10 cellular contexts compared by ENCODE assay signal in genomic region chr4:109649872-109650271, GRCh38. TPM values are rescaled to one million over a fixed set of nuclear protein-coding genes. Genes with fewer than 3 reads are reported as not detected.
A peak's percentile ranks its signal among the peaks of the same experiment; 100 is the strongest.
DNase-seq lines count a peak whose midpoint lies in the region; ATAC-seq and TF ChIP-seq lines count a peak whose summit lies in the region.
"Had no signal": no experiment of that assay in that cellular context is flagged by ENCODE, and none has a peak within 500 bp of the region (broad histone marks: within the 10 kb centered on the region; RNA-seq: fewer than 3 reads in every experiment).

No MANE protein-coding gene starts in this region.

- no peaks in the 10 kb centered on the region for H4K20me1 ChIP-seq in SK-N-SH (ENCODE audit: insufficient read depth)

- peaks cover 53% of the 10 kb centered on the region for H3K4me1 Mint-ChIP-seq in activated naive CD8-positive, alpha-beta T cell (ENCODE audit: low read depth)

- H3K79me2 ChIP-seq in SK-N-SH (ENCODE audit: insufficient read depth), result no peaks in the 10 kb centered on the region

- 89% methylated on average over 1 of the region's 1 CpG for WGBS in SK-N-SH (ENCODE audit: low lambda C conversion rate)

- peaks cover 9% of the 10 kb centered on the region for H3K9me3 Mint-ChIP-seq in activated naive CD8-positive, alpha-beta T cell (ENCODE audit: low read depth)

- DNase-seq in GM20000 (ENCODE audit: low spot score), result peak; percentile 63
- no peak for DNase-seq in NCI-H1105 treated with DMSO at 0.1 percent for 48 hours (lab: John Stamatoyannopoulos, UW)
- DNase-seq in SK-N-SH, result no peak
- DNase-seq in activated effector memory CD4-positive, alpha-beta T cell treated with anti-CD3 and anti-CD28 coated beads, Interleukin-2, amount 50 U/mL, for 16 hours, result no peak
- DNase-seq in NCI-H2171 (lab: John Stamatoyannopoulos, UW), result no peak

- no peaks in the 10 kb centered on the region for H3F3A ChIP-seq in SK-N-SH (replicated peaks; ENCODE audit: insufficient read depth)

- TF ChIP-seq CTCF in GM20000 (IDR thresholded peaks at IDR 0.05; ENCODE audit: extremely low read depth, missing control alignments), result no peak
- no peak for TF ChIP-seq CTCF in SK-N-SH (IDR thresholded peaks at IDR 0.05)

- peak overlapping the region; percentile 87 for H3K27ac Mint-ChIP-seq in activated naive CD8-positive, alpha-beta T cell

- H3K27me3 Mint-ChIP-seq in activated naive CD8-positive, alpha-beta T cell, result no peaks in the 10 kb centered on the region

- ATAC-seq in GM18517 (IDR thresholded peaks at IDR 0.05; ENCODE audit: unreplicated experiment) (peak; percentile 96), HG03097 (IDR thresholded peaks at IDR 0.05; ENCODE audit: low FRiP score, unreplicated experiment) (peak; percentile 79)

- H3K9me3 ChIP-seq in SK-N-SH, result no peaks in the 10 kb centered on the region; the same call in 1 of the 2 replicates

- H3K4me3 ChIP-seq in SK-N-SH (ENCODE audit: low read depth in 2 of 2, low read length in 1 of 2), result no peak overlapping the region
- H3K4me3 ChIP-seq: lung, suprapubic skin had no signal

- POLR2A ChIA-PET in SK-N-SH (lab: Yijun Ruan, JAX), result no interaction called here

- H3K4me1 ChIP-seq in SK-N-SH (ENCODE audit: control insufficient read depth in 1 of 2, insufficient read depth in 2 of 2, low read depth in 1 of 2, low read length in 1 of 2), result no peaks in the 10 kb centered on the region
- H3K4me1 ChIP-seq: suprapubic skin had no signal

- peaks cover 10% of the 10 kb centered on the region for H3K36me3 Mint-ChIP-seq in activated naive CD8-positive, alpha-beta T cell

- no peaks in the 10 kb centered on the region for H3K27me3 ChIP-seq in SK-N-SH (ENCODE audit: insufficient read depth)
- H3K27me3 ChIP-seq: suprapubic skin had no signal

- TF ChIP-seq EP300 in SK-N-SH (IDR thresholded peaks at IDR 0.05; ENCODE audit: borderline replicate concordance in 1 of 2, low read depth in 1 of 2, low read length in 1 of 2), result no peak

- H3K9me2 ChIP-seq in SK-N-SH, result no peaks in the 10 kb centered on the region

- no peaks in the 10 kb centered on the region for H3K36me3 ChIP-seq in SK-N-SH (replicated peaks in 1 of 2; ENCODE audit: control insufficient read depth in 1 of 2, insufficient read depth in 2 of 2, low read length in 1 of 2)
- H3K36me3 ChIP-seq: suprapubic skin had no signal

- H3K27ac ChIP-seq in SK-N-SH (ENCODE audit: low read depth in 2 of 2, low read length in 1 of 2), result no peak overlapping the region
- H3K27ac ChIP-seq: suprapubic skin had no signal

- CTCF ChIA-PET in SK-N-SH (lab: Yijun Ruan, JAX), result interaction anchor here (0.6 kb wide), 1 partner anchor 14 kb away, joined by 3 read pairs; no protein-coding TSS in a partner anchor

- no peak overlapping the region for H3K9ac ChIP-seq in SK-N-SH

- peak overlapping the region; percentile 34 for H3K4me3 Mint-ChIP-seq in activated naive CD8-positive, alpha-beta T cell

- no peak overlapping the region for H2AFZ ChIP-seq in SK-N-SH (ENCODE audit: low read depth)

- no peak for TF ChIP-seq RAD21 in SK-N-SH (IDR thresholded peaks at IDR 0.05; ENCODE audit: low read length)

- no peak overlapping the region for H3K4me2 ChIP-seq in SK-N-SH

TF ChIP-seq in SK-N-SH, 30 proteins besides CTCF, POLR2A, EP300 and RAD21:
- TF ChIP-seq FOXJ3 (CRISPR knock-in tag; IDR thresholded peaks at IDR 0.05) (no peak), MEF2A (IDR thresholded peaks at IDR 0.05; ENCODE audit: borderline replicate concordance, low read depth) (no peak), ZBTB33 (IDR thresholded peaks at IDR 0.05; ENCODE audit: borderline replicate concordance, low read depth) (no peak), JUND (IDR thresholded peaks at IDR 0.05) (no peak), SIN3A (IDR thresholded peaks at IDR 0.05; ENCODE audit: borderline replicate concordance, low read depth, low read length) (no peak), RCOR1 (IDR thresholded peaks at IDR 0.05; ENCODE audit: low read length) (no peak), SMC3 (IDR thresholded peaks at IDR 0.05; ENCODE audit: low read depth, low read length) (no peak), MXI1 (IDR thresholded peaks at IDR 0.05; ENCODE audit: low read depth, low read length) (no peak)
- TF ChIP-seq, protein P1, sequence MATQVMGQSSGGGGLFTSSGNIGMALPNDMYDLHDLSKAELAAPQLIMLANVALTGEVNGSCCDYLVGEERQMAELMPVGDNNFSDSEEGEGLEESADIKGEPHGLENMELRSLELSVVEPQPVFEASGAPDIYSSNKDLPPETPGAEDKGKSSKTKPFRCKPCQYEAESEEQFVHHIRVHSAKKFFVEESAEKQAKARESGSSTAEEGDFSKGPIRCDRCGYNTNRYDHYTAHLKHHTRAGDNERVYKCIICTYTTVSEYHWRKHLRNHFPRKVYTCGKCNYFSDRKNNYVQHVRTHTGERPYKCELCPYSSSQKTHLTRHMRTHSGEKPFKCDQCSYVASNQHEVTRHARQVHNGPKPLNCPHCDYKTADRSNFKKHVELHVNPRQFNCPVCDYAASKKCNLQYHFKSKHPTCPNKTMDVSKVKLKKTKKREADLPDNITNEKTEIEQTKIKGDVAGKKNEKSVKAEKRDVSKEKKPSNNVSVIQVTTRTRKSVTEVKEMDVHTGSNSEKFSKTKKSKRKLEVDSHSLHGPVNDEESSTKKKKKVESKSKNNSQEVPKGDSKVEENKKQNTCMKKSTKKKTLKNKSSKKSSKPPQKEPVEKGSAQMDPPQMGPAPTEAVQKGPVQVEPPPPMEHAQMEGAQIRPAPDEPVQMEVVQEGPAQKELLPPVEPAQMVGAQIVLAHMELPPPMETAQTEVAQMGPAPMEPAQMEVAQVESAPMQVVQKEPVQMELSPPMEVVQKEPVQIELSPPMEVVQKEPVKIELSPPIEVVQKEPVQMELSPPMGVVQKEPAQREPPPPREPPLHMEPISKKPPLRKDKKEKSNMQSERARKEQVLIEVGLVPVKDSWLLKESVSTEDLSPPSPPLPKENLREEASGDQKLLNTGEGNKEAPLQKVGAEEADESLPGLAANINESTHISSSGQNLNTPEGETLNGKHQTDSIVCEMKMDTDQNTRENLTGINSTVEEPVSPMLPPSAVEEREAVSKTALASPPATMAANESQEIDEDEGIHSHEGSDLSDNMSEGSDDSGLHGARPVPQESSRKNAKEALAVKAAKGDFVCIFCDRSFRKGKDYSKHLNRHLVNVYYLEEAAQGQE (IDR thresholded peaks at IDR 0.05; ENCODE audit: low read depth, low read length), result no peak
- TF ChIP-seq, protein P2, sequence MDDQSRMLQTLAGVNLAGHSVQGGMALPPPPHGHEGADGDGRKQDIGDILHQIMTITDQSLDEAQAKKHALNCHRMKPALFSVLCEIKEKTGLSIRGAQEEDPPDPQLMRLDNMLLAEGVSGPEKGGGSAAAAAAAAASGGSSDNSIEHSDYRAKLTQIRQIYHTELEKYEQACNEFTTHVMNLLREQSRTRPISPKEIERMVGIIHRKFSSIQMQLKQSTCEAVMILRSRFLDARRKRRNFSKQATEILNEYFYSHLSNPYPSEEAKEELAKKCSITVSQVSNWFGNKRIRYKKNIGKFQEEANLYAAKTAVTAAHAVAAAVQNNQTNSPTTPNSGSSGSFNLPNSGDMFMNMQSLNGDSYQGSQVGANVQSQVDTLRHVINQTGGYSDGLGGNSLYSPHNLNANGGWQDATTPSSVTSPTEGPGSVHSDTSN (IDR thresholded peaks at IDR 0.05), result no peak
- TF ChIP-seq, protein P3, sequence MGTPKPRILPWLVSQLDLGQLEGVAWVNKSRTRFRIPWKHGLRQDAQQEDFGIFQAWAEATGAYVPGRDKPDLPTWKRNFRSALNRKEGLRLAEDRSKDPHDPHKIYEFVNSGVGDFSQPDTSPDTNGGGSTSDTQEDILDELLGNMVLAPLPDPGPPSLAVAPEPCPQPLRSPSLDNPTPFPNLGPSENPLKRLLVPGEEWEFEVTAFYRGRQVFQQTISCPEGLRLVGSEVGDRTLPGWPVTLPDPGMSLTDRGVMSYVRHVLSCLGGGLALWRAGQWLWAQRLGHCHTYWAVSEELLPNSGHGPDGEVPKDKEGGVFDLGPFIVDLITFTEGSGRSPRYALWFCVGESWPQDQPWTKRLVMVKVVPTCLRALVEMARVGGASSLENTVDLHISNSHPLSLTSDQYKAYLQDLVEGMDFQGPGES (IDR thresholded peaks at IDR 0.05; ENCODE audit: low read depth, low read length), result no peak

RNA-seq across cellular contexts. Expression of gene CASP6, which starts 53.4 kb away (rescaled TPM):
- 30.2 and 55.3 TPM in 2 replicates for polyA plus RNA-seq in SK-N-SH (2012; rRNA removed)
- 41.4 and 53.1 TPM in 2 replicates for polyA plus RNA-seq in SK-N-SH (2012; cell fraction: cytosol; rRNA removed)
- polyA plus RNA-seq in SK-N-SH (2012; cell fraction: nucleus; rRNA removed), result 17.4 and 33.9 TPM in 2 replicates
